In genomic region chr4:3942569-3942971, GRCh38 we compare ENCODE assay signal across 8 cellular contexts.
DNase-seq lines count a peak whose midpoint lies in the region; ATAC-seq and TF ChIP-seq lines count a peak whose summit lies in the region.
"Not testable (repeated sequence)": the region's sequence is repeated elsewhere in the genome, so short reads cannot be mapped to it uniquely, and the experiment has no call there.

No MANE protein-coding gene starts in this region.

- not testable (repeated sequence) for ATAC-seq in activated naive CD8-positive, alpha-beta T cell treated with anti-CD3 and anti-CD28 coated beads, Interleukin-2, amount 10 ng/mL, durations not matched to agents 7 days and 5 days (ENCODE audit: low read depth)

- H3K4me1 Mint-ChIP-seq in CD14-positive monocyte; T-helper 2 cell treated with Interferon-gamma antibody and Interleukin-4, amounts not matched to agents 5 μg/mL and 100 μg/mL, for 36 hours (ENCODE audit: low read depth); activated naive CD8-positive, alpha-beta T cell treated with anti-CD3 and anti-CD28 coated beads, Interleukin-2, amount 10 ng/mL, durations not matched to agents 7 days and 5 days: not testable (repeated sequence)

- POLR2A ChIA-PET in activated naive CD8-positive, alpha-beta T cell treated with anti-CD3 and anti-CD28 coated beads, Interleukin-2, amount 10 ng/mL, durations not matched to agents 7 days and 5 days (lab: Charles Lee) = not testable (repeated sequence)

- not testable (repeated sequence) for H3K9me3 Mint-ChIP-seq in CD14-positive monocyte; T-helper 2 cell treated with Interferon-gamma antibody and Interleukin-4, amounts not matched to agents 5 μg/mL and 100 μg/mL, for 36 hours; activated naive CD8-positive, alpha-beta T cell treated with anti-CD3 and anti-CD28 coated beads, Interleukin-2, amount 10 ng/mL, durations not matched to agents 7 days and 5 days

- peak overlapping the region in 2 of 7 donors; percentile 25 to 26 for H3K27ac Mint-ChIP-seq in CD14-positive monocyte
- not testable (repeated sequence) for H3K27ac Mint-ChIP-seq in T-helper 2 cell treated with Interferon-gamma antibody and Interleukin-4, amounts not matched to agents 5 μg/mL and 100 μg/mL, for 36 hours; activated naive CD8-positive, alpha-beta T cell treated with anti-CD3 and anti-CD28 coated beads, Interleukin-2, amount 10 ng/mL, durations not matched to agents 7 days and 5 days

- not testable (repeated sequence) for H3K36me3 Mint-ChIP-seq in CD14-positive monocyte; T-helper 2 cell treated with Interferon-gamma antibody and Interleukin-4, amounts not matched to agents 5 μg/mL and 100 μg/mL, for 36 hours (ENCODE audit: low read depth); activated naive CD8-positive, alpha-beta T cell treated with anti-CD3 and anti-CD28 coated beads, Interleukin-2, amount 10 ng/mL, durations not matched to agents 7 days and 5 days

- peaks cover 7 to 17% (median 12%) of the 10 kb centered on the region in 3 donors for H3K27me3 Mint-ChIP-seq in CD14-positive monocyte (ENCODE audit: low read depth in 3 of 3)
- H3K27me3 Mint-ChIP-seq in T-helper 2 cell treated with Interferon-gamma antibody and Interleukin-4, amounts not matched to agents 5 μg/mL and 100 μg/mL, for 36 hours (ENCODE audit: low read depth); activated naive CD8-positive, alpha-beta T cell treated with anti-CD3 and anti-CD28 coated beads, Interleukin-2, amount 10 ng/mL, durations not matched to agents 7 days and 5 days: not testable (repeated sequence)

- intact Hi-C loops in CD14-positive monocyte (cut with micrococcal nuclease) = not testable (repeated sequence)

- not testable (repeated sequence) for H3K4me3 ChIP-seq in HFF-Myc (replicated peaks; ENCODE audit: low read depth, low read length); fibroblast of villous mesenchyme (ENCODE audit: low read depth, low read length)

- H3K4me3 Mint-ChIP-seq in CD14-positive monocyte; T-helper 2 cell treated with Interferon-gamma antibody and Interleukin-4, amounts not matched to agents 5 μg/mL and 100 μg/mL, for 36 hours; activated naive CD8-positive, alpha-beta T cell treated with anti-CD3 and anti-CD28 coated beads, Interleukin-2, amount 10 ng/mL, durations not matched to agents 7 days and 5 days: not testable (repeated sequence)

- DNase-seq in CD14-positive monocyte (ENCODE audit: low spot score); HFF-Myc (ENCODE audit: extremely low read depth, low read depth): not testable (repeated sequence)
- DNase-seq in NCI-H2227 (lab: John Stamatoyannopoulos, UW; ENCODE audit: unreplicated experiment) (peak; percentile 18), fibroblast of villous mesenchyme (ENCODE audit: low read depth) (peak; percentile 40), middle frontal gyrus (ENCODE audit: extremely low spot score, low spot score) (peak; percentile 8)
- DNase-seq in T-helper 2 cell treated with Interferon-gamma antibody and Interleukin-4, amounts not matched to agents 5 μg/mL and 100 μg/mL, for 36 hours (ENCODE audit: low spot score) = peak; percentile 40
- peak; percentile 70 for DNase-seq in activated naive CD8-positive, alpha-beta T cell treated with anti-CD3 and anti-CD28 coated beads, Interleukin-2, amount 10 ng/mL, durations not matched to agents 7 days and 5 days
- DNase-seq in stimulated activated CD8-positive, alpha-beta memory T cell treated with anti-CD3 and anti-CD28 coated beads, Interleukin-2, amount 100 ng/mL, for 48 hours (ENCODE audit: low read depth in 2 of 2) = peak; percentile 18 to 24

- peak; percentile 77 for TF ChIP-seq CTCF in CD14-positive monocyte (IDR thresholded peaks at IDR 0.05)
- peak; percentile 59 for TF ChIP-seq CTCF in HFF-Myc (IDR thresholded peaks at IDR 0.05; ENCODE audit: low read depth, low read length, missing control alignments)
- TF ChIP-seq CTCF in fibroblast of villous mesenchyme (IDR thresholded peaks at IDR 0.05; ENCODE audit: insufficient read depth, low read depth, low read length) = peak; percentile 54
